In the genomic region with DNA sequence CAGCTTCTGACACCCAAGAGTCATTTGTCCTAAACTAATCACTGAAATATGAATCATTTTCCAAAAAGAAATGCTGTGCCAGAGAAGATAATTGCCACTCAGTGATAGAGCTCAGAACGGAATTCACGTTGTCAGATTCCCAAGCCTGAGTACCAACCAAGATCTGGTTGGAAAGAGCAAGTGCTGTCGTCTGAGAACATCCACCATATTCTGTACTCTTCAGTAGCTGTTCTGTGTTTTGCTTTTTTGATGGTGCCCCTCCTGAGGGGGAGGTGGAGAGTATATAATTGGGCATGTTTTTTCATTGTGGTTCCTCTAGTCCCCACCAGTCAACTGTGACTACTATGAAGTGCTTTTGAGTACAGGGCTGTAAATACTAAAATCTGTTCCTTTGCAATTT, we compare ENCODE assay signal across 8 cellular contexts.
A peak's percentile ranks its signal among the peaks of the same experiment; 100 is the strongest.
DNase-seq lines count a peak whose midpoint lies in the region; ATAC-seq and TF ChIP-seq lines count a peak whose summit lies in the region.

No MANE protein-coding gene starts in this region.

- no peak for TF ChIP-seq CTCF in fibroblast of mammary gland (conservative IDR thresholded peaks at IDR 0.05; ENCODE audit: control insufficient read depth, insufficient read depth, low read depth, low read length)

- no peaks in the 10 kb centered on the region for H3K36me3 ChIP-seq in SK-N-MC (ENCODE audit: insufficient read depth, low read length)

- H3K27ac ChIP-seq in SK-N-MC (peak overlapping the region; percentile 87), skin epidermis (peak overlapping the region in 19 of 21 experiments; percentile 38 to 93 (median 74))

- peak; percentile 7 for DNase-seq in NCI-H2107 treated with DMSO at 0.1 percent for 48 hours (lab: John Stamatoyannopoulos, UW; ENCODE audit: unreplicated experiment)
- DNase-seq in NCI-H2107 (lab: John Stamatoyannopoulos, UW): no peak
- no peak for DNase-seq in SK-N-MC (ENCODE audit: low read depth, low spot score)
- DNase-seq in fibroblast of mammary gland (ENCODE audit: low read depth): no peak
- no peak for DNase-seq in kidney glomerular epithelial cell (lab: John Stamatoyannopoulos, UW)

- H3K4me3 ChIP-seq in SK-N-MC (peak overlapping the region; percentile 77), fibroblast of mammary gland (ENCODE audit: control insufficient read depth, low read depth, low read length) (peak overlapping the region; percentile 22), skin epidermis (peak overlapping the region in 5 of 7 experiments; percentile 6 to 38 (median 17))

- no peaks in the 10 kb centered on the region for H3K9me3 ChIP-seq in SK-N-MC (ENCODE audit: low read depth, low read length)

- H3K9ac ChIP-seq in SK-N-MC (ENCODE audit: insufficient read length): peak overlapping the region; percentile 63

- ATAC-seq in GM19351 (IDR thresholded peaks at IDR 0.05; ENCODE audit: unreplicated experiment) (no peak), HG02763 (IDR thresholded peaks at IDR 0.05; ENCODE audit: unreplicated experiment) (no peak)

Comparison
In these comparisons a context has a peak if more than half of its experiments do, and no peak if none do; other contexts are left out.
1. H3K4me3 ChIP-seq: peak in every context shown above with its lines; median percentile 77 in SK-N-MC; 22 in fibroblast of mammary gland; 17 in skin epidermis.